8 cellular contexts compared by ENCODE assay signal in the genomic region with DNA sequence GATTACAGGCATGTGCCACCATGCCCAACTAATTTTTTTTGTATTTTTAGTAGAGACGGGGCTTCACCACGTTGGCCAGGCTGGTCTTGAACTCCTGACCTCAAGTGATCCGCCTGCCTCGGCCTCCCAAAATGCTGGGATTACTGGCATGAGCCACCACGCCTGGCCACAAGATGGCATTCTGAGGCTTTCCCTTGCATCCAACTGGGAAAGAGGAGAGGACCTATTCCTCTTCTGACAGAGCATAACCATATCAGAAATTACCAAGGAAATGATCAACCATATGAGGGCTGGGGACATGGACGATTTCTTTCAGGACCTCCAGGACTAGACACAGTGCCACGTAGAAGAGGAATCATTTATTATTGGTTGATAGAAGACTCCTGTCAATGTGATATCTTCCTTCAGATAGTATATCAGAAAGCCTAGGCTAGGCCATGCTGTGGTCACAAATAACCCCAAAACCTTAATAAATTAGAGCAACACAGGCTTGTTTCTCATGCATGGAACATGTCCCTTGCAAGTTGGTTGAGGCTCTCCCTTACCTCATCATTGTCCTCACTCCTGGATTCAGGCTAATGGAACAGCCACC.
DNase-seq lines count a peak whose midpoint lies in the region; ATAC-seq and TF ChIP-seq lines count a peak whose summit lies in the region.

No MANE protein-coding gene starts in this region.

- no peak for TF ChIP-seq POLR2A in sigmoid colon (IDR thresholded peaks at IDR 0.05)

- peak; percentile 60 for ATAC-seq in foreskin keratinocyte

- 16% methylated on average over 7 of the region's 7 CpGs for WGBS in GM23248 (ENCODE audit: low coverage in 1 of 2, low lambda C conversion rate in 2 of 2, missing lambda C conversion rate in 2 of 2), 2 experiments
- WGBS in sigmoid colon, 2 donors: 27 to 59% methylated on average over 7 of the region's 7 CpGs

- intact Hi-C loops in sigmoid colon (cut with DNase I): loop anchor here (1.0 to 5.0 kb wide), 3 partner anchors 146 to 391 kb away; no protein-coding TSS in a partner anchor

- H3K79me2 ChIP-seq in GM23248 (ENCODE audit: insufficient read depth): no peaks in the 10 kb centered on the region

- in situ Hi-C loops in GM23248 (cut with MboI): loop anchor here (10.0 to 25.0 kb wide), 2 partner anchors 188 to 396 kb away; no protein-coding TSS in a partner anchor

- H3K9me2 ChIP-seq in GM23248 (ENCODE audit: insufficient read depth): no peaks in the 10 kb centered on the region

- H3F3A ChIP-seq in GM23248 (ENCODE audit: insufficient read depth): peaks cover 15% of the 10 kb centered on the region; the same call in 1 of the 2 replicates

- H3K4me1 Mint-ChIP-seq in activated T-cell treated with anti-CD3 and anti-CD28 coated beads, Interleukin-2, amount 50 U/mL, for 24 hours (ENCODE audit: low read depth): no peaks in the 10 kb centered on the region

- H3K4me1 ChIP-seq in GM23248 (ENCODE audit: insufficient read depth) (peaks cover 21% of the 10 kb centered on the region), foreskin keratinocyte (peaks cover 14% of the 10 kb centered on the region), sigmoid colon (peaks cover 0 to 8% (median 3%) of the 10 kb centered on the region in 4 donors)

- no peak overlapping the region for H3K4me2 ChIP-seq in GM23248 (ENCODE audit: unreplicated experiment)

- TF ChIP-seq EP300 in sigmoid colon (IDR thresholded peaks at IDR 0.05): no peak

- no peak overlapping the region for H2AFZ ChIP-seq in GM23248

- TF ChIP-seq CTCF in foreskin keratinocyte (conservative IDR thresholded peaks at IDR 0.05) (peak; percentile 92), sigmoid colon (IDR thresholded peaks at IDR 0.05) (peak; percentile 56 to 77 (median 64))

- H3K36me3 Mint-ChIP-seq in activated T-cell treated with anti-CD3 and anti-CD28 coated beads, Interleukin-2, amount 50 U/mL, for 24 hours (ENCODE audit: low read depth): no peaks in the 10 kb centered on the region

- H3K27ac ChIP-seq in GM23248: no peak overlapping the region
- H3K27ac ChIP-seq in foreskin keratinocyte: no peak overlapping the region
- no peak overlapping the region for H3K27ac ChIP-seq in sigmoid colon

- no peak overlapping the region for H3K27ac Mint-ChIP-seq in activated T-cell treated with anti-CD3 and anti-CD28 coated beads, Interleukin-2, amount 50 U/mL, for 24 hours

- H3K9me3 Mint-ChIP-seq in activated T-cell treated with anti-CD3 and anti-CD28 coated beads, Interleukin-2, amount 50 U/mL, for 24 hours: peaks cover 4% of the 10 kb centered on the region

- no peaks in the 10 kb centered on the region for H4K20me1 ChIP-seq in GM23248 (ENCODE audit: insufficient read depth)

- DNase-seq in GM23248: peak; percentile 75
- DNase-seq in RPMI7951 (ENCODE audit: low read depth): peak; percentile 58
- no peak for DNase-seq in foreskin keratinocyte
- no peak for DNase-seq in sigmoid colon
- no peak for DNase-seq in activated T-cell treated with anti-CD3 and anti-CD28 coated beads, Interleukin-2, amount 50 U/mL, for 24 hours
- no peak for DNase-seq in stimulated activated CD4-positive, alpha-beta T cell treated with anti-CD3 and anti-CD28 coated beads, Interleukin-2, amount 100 ng/mL, for 24 hours
- no peak for DNase-seq in activated naive CD4-positive, alpha-beta T cell (lab: John Stamatoyannopoulos, UW)
- DNase-seq in activated effector memory CD4-positive, alpha-beta T cell treated with Interleukin-2 at 50 U/mL for 16 hours: no peak

- H3K4me3 ChIP-seq in GM23248: no peak overlapping the region
- no peak overlapping the region for H3K4me3 ChIP-seq in sigmoid colon

- no peak overlapping the region for H3K9ac ChIP-seq in GM23248

- H3K36me3 ChIP-seq in GM23248 (ENCODE audit: low read depth) (no peaks in the 10 kb centered on the region), sigmoid colon (no peaks in the 10 kb centered on the region)

- no peak overlapping the region for H3K4me3 Mint-ChIP-seq in activated T-cell treated with anti-CD3 and anti-CD28 coated beads, Interleukin-2, amount 50 U/mL, for 24 hours

- H3K27me3 ChIP-seq in GM23248 (replicated peaks; ENCODE audit: insufficient read depth) (no peaks in the 10 kb centered on the region), foreskin keratinocyte (no peaks in the 10 kb centered on the region), sigmoid colon (no peaks in the 10 kb centered on the region)

- H3K9me3 ChIP-seq in GM23248 (ENCODE audit: low read depth): no peaks in the 10 kb centered on the region
- no peaks in the 10 kb centered on the region for H3K9me3 ChIP-seq in sigmoid colon

- H3K27me3 Mint-ChIP-seq in activated T-cell treated with anti-CD3 and anti-CD28 coated beads, Interleukin-2, amount 50 U/mL, for 24 hours: no peaks in the 10 kb centered on the region

Comparison
In these comparisons a context has a peak if more than half of its experiments do, and no peak if none do; other contexts are left out.
1. DNase-seq: peak in GM23248 (single experiment) and RPMI7951 (single experiment); none in foreskin keratinocyte (0 of 2), sigmoid colon (single experiment), activated T-cell treated with anti-CD3 and anti-CD28 coated beads, Interleukin-2, amount 50 U/mL, for 24 hours (single experiment), stimulated activated CD4-positive, alpha-beta T cell treated with anti-CD3 and anti-CD28 coated beads, Interleukin-2, amount 100 ng/mL, for 24 hours (0 of 2), activated naive CD4-positive, alpha-beta T cell (0 of 4) and activated effector memory CD4-positive, alpha-beta T cell treated with Interleukin-2 at 50 U/mL for 16 hours (single experiment).